ENCODE assay signal across 17 cellular contexts in genomic region chr3:193824365-193824764, GRCh38.
"Had no signal": no experiment of that assay in that cellular context is flagged by ENCODE, and none has a peak within 500 bp of the region (broad histone marks: within the 10 kb centered on the region; RNA-seq: fewer than 3 reads in every experiment).

No MANE protein-coding gene starts in this region.

- H3K4me1 Mint-ChIP-seq: natural killer cell had no signal

- H3K27ac Mint-ChIP-seq: natural killer cell, progenitor cell of endocrine pancreas had no signal

- H3K36me3 Mint-ChIP-seq: natural killer cell, type B pancreatic cell had no signal

- H3K9me3 Mint-ChIP-seq: natural killer cell, neural crest cell had no signal

- H3K27ac ChIP-seq: dorsolateral prefrontal cortex had no signal

- H3K27me3 Mint-ChIP-seq: progenitor cell of endocrine pancreas, type B pancreatic cell had no signal

- ATAC-seq: left lobe of liver, natural killer cell, right cardiac atrium had no signal

- H3K27me3 ChIP-seq: dorsolateral prefrontal cortex had no signal

- H3K4me3 Mint-ChIP-seq: natural killer cell, neural crest cell had no signal

- DNase-seq: cortex of kidney; dorsolateral prefrontal cortex; erythroblast; foreskin melanocyte; head of caudate nucleus; hippocampal formation; kidney glomerular epithelial cell; mammary epithelial cell; natural killer cell; right cardiac atrium; small intestine; stimulated activated CD4-positive, alpha-beta T cell treated with anti-CD3 and anti-CD28 coated beads, Interleukin-12 subunit alpha, Interleukin-12 subunit beta, amount 100 ng/mL, for 4 hours; stimulated activated naive CD4-positive, alpha-beta T cell treated with Interleukin-2 at 50 U/mL for 16 hours had no signal

- H3K4me3 ChIP-seq: dorsolateral prefrontal cortex had no signal
